ENCODE assay signal across 1 cellular context in genomic region chr16:71722801-71723536, GRCh38.
TF ChIP-seq lines count a peak whose summit lies in the region.

No MANE protein-coding gene starts in this region.

TF ChIP-seq in IMR-90, 13 proteins besides CTCF, POLR2A, EP300 and RAD21 (continued from another document):
- TF ChIP-seq RFX5 (IDR thresholded peaks at IDR 0.05; ENCODE audit: low read depth, low read length): no peak
- TF ChIP-seq SMC3 (IDR thresholded peaks at IDR 0.05; ENCODE audit: low read depth, low read length): no peak
- TF ChIP-seq MAFK (IDR thresholded peaks at IDR 0.05; ENCODE audit: low read depth, low read length): no peak
- no peak for TF ChIP-seq FOS (IDR thresholded peaks at IDR 0.05; ENCODE audit: low read depth, low read length)
- TF ChIP-seq BHLHE40 (IDR thresholded peaks at IDR 0.05; ENCODE audit: low read depth, low read length): no peak
- TF ChIP-seq CHD1 (IDR thresholded peaks at IDR 0.05; ENCODE audit: low read depth, low read length): no peak
- TF ChIP-seq ELK1 (IDR thresholded peaks at IDR 0.05; ENCODE audit: borderline replicate concordance, low read depth, low read length): no peak
- TF ChIP-seq CEBPB (IDR thresholded peaks at IDR 0.05; ENCODE audit: low read depth, low read length): peak; percentile 72
